Comparison of ENCODE assay signal across 1 cellular context in genomic region chr3:106578911-106579310, GRCh38.
TF ChIP-seq lines count a peak whose summit lies in the region.

No MANE protein-coding gene starts in this region.

TF ChIP-seq in GM23338, 12 proteins besides CTCF, POLR2A, EP300 and RAD21 (continued from another document):
- TF ChIP-seq NANOG (IDR thresholded peaks at IDR 0.05; ENCODE audit: borderline replicate concordance), result no peak
TF ChIP-seq in GM23338: peak in this region for 0.
